8 cellular contexts compared by ENCODE assay signal in genomic region chr3:43180027-43180426, GRCh38.
DNase-seq lines count a peak whose midpoint lies in the region; ATAC-seq and TF ChIP-seq lines count a peak whose summit lies in the region.

No MANE protein-coding gene starts in this region.

- H3K4me1 ChIP-seq in body of pancreas (peaks cover 32% of the 10 kb centered on the region), mucosa of descending colon (ENCODE audit: low read depth) (peaks cover 26% of the 10 kb centered on the region)

- no peaks in the 10 kb centered on the region for H3K9me3 ChIP-seq in body of pancreas
- no peaks in the 10 kb centered on the region for H3K9me3 ChIP-seq in mucosa of descending colon

- TF ChIP-seq POLR2A in body of pancreas (IDR thresholded peaks at IDR 0.05), result no peak

- peak overlapping the region; percentile 12 to 83 (median 78) for H3K27ac ChIP-seq in body of pancreas

- WGBS in body of pancreas, 2 donors, result 29 to 32% methylated on average over 4 of the region's 4 CpGs

- intact Hi-C loops in body of pancreas (cut with DNase I) (no loop called here), mucosa of descending colon (cut with DNase I, micrococcal nuclease) (no loop called here), posterior cingulate gyrus (cut with DNase I) (no loop called here)

- ATAC-seq in body of pancreas (no peak), mucosa of descending colon (peak; percentile 63), GM19467 (IDR thresholded peaks at IDR 0.05; ENCODE audit: unreplicated experiment) (no peak)

- no peaks in the 10 kb centered on the region for H3K27me3 ChIP-seq in body of pancreas

- H3K36me3 ChIP-seq in body of pancreas (replicated peaks in 1 of 2; ENCODE audit: insufficient read depth in 1 of 2, low read depth in 2 of 2), result no peaks in the 10 kb centered on the region
- H3K36me3 ChIP-seq in mucosa of descending colon (ENCODE audit: low read depth), result no peaks in the 10 kb centered on the region

- H3K4me3 ChIP-seq in body of pancreas (no peak overlapping the region), mucosa of descending colon (no peak overlapping the region)

- TF ChIP-seq CTCF in body of pancreas (IDR thresholded peaks at IDR 0.05) (no peak), mucosa of descending colon (IDR thresholded peaks at IDR 0.05) (no peak)

- DNase-seq in stimulated activated CD8-positive, alpha-beta memory T cell treated with anti-CD3 and anti-CD28 coated beads, Interleukin-12 subunit alpha, Interleukin-12 subunit beta, amount 100 ng/mL, for 1 hour (ENCODE audit: low read depth), result peak; percentile 15
- no peak for DNase-seq in stimulated activated CD8-positive, alpha-beta memory T cell treated with anti-CD3 and anti-CD28 coated beads, Interleukin-4, amount 100 ng/mL, for 48 hours
- DNase-seq in NCI-H460 (ENCODE audit: extremely low read depth, low read depth) (peak; percentile 12), body of pancreas (peak in 1 of 4 donors; percentile 58), mucosa of descending colon (peak in 1 of 3 donors; percentile 60), NCI-H1092 (lab: John Stamatoyannopoulos, UW) (no peak), posterior cingulate gyrus (no peak)

Comparison
In these comparisons a context has a peak if more than half of its experiments do, and no peak if none do; other contexts are left out.
1. DNase-seq: peak in stimulated activated CD8-positive, alpha-beta memory T cell treated with anti-CD3 and anti-CD28 coated beads, Interleukin-12 subunit alpha, Interleukin-12 subunit beta, amount 100 ng/mL, for 1 hour (single experiment) and NCI-H460 (single experiment); none in stimulated activated CD8-positive, alpha-beta memory T cell treated with anti-CD3 and anti-CD28 coated beads, Interleukin-4, amount 100 ng/mL, for 48 hours (single experiment), NCI-H1092 (single experiment) and posterior cingulate gyrus (0 of 10).